In the genomic region with DNA sequence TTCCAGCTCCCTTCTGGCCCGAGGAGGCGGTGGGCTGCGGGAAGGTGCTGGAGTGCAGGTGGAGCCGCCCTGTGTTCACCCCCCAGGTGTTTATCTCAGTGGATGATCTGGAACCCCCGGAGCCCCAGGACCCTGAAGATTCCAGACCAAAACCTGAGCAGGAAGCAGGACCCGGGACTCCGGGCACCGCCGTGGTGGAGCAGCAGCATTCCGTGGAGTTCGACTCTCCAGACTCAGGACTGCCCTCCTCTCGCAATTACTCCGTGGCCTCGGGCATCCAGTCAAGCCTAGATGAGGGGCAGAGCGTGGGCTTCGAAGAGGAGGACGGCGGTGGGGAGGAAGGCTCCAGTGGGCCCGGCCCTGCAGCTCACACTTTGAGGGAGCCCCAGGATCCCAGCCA, we compare ENCODE assay signal across 19 cellular contexts.
"Had no signal": no experiment of that assay in that cellular context is flagged by ENCODE, and none has a peak within 500 bp of the region (broad histone marks: within the 10 kb centered on the region; RNA-seq: fewer than 3 reads in every experiment).

No MANE protein-coding gene starts in this region.

- ATAC-seq: heart right ventricle; left lobe of liver; lower lobe of right lung; naive thymus-derived CD4-positive, alpha-beta T cell; T-cell had no signal

- H3K4me1 ChIP-seq: adrenal gland, heart right ventricle, lower lobe of right lung, neural progenitor cell had no signal

- DNase-seq: activated naive CD4-positive, alpha-beta T cell; activated T-cell treated with anti-CD3 and anti-CD28 coated beads, Interleukin-2, amount 50 U/mL, for 1 hour; foreskin fibroblast; heart right ventricle; kidney; lower lobe of right lung; naive thymus-derived CD4-positive, alpha-beta T cell; retina; spleen; stimulated activated CD4-positive, alpha-beta T cell treated with anti-CD3 and anti-CD28 coated beads, Interleukin-4, amount 100 ng/mL, for 1 hour; stimulated activated naive CD4-positive, alpha-beta T cell treated with Interleukin-2 at 50 U/mL for 16 hours; T-cell; thyroid gland had no signal

- H3K4me1 Mint-ChIP-seq: naive thymus-derived CD4-positive, alpha-beta T cell; T-cell had no signal

- H3K27ac Mint-ChIP-seq: activated naive CD8-positive, alpha-beta T cell; activated T-helper 2 cell treated with anti-CD3 and anti-CD28 coated beads, Interferon-gamma antibody, Interleukin-2, Interleukin-4, amounts not matched to agents 10 μg/mL and 5 μg/mL and 100 μg/mL, durations not matched to agents 14 hours and 24 hours and 36 hours; neural progenitor cell; T-cell had no signal

- H3K4me3 ChIP-seq: adrenal gland, coronary artery, heart right ventricle, lower lobe of right lung, neural progenitor cell, spleen, thyroid gland had no signal

- H3K9me3 Mint-ChIP-seq: activated T-helper 2 cell treated with anti-CD3 and anti-CD28 coated beads, Interferon-gamma antibody, Interleukin-2, Interleukin-4, amounts not matched to agents 10 μg/mL and 5 μg/mL and 100 μg/mL, durations not matched to agents 14 hours and 24 hours and 36 hours; naive thymus-derived CD4-positive, alpha-beta T cell; neural progenitor cell; T-cell had no signal

- H3K36me3 ChIP-seq: neural progenitor cell had no signal

- H3K27me3 ChIP-seq: adrenal gland, heart right ventricle, neural progenitor cell, spleen, thyroid gland had no signal

- H3K4me3 Mint-ChIP-seq: activated naive CD8-positive, alpha-beta T cell; naive thymus-derived CD4-positive, alpha-beta T cell; neural progenitor cell; T-cell had no signal

- H3K9me3 ChIP-seq: adrenal gland, heart right ventricle, lower lobe of right lung, spleen, thyroid gland had no signal

- H3K36me3 Mint-ChIP-seq: activated naive CD8-positive, alpha-beta T cell had no signal

- H3K27me3 Mint-ChIP-seq: activated naive CD8-positive, alpha-beta T cell; naive thymus-derived CD4-positive, alpha-beta T cell; T-cell had no signal

- H3K27ac ChIP-seq: adrenal gland, coronary artery, heart right ventricle, lower lobe of right lung, neural progenitor cell, spleen, thyroid gland had no signal
